15 cellular contexts compared by ENCODE assay signal in genomic region chr19:814108-815078, GRCh38. TPM values are rescaled to one million over a fixed set of nuclear protein-coding genes. Genes with fewer than 3 reads are reported as not detected.
DNase-seq lines count a peak whose midpoint lies in the region; ATAC-seq, FAIRE-seq and TF ChIP-seq lines count a peak whose summit lies in the region.
"Had no signal": no experiment of that assay in that cellular context is flagged by ENCODE, and none has a peak within 500 bp of the region (broad histone marks: within the 10 kb centered on the region; RNA-seq: fewer than 3 reads in every experiment).

No MANE protein-coding gene starts in this region.

- peak; percentile 9 to 17; a peak in 4 of 6 replicates for ATAC-seq in A549
- ATAC-seq in activated CD8-positive, alpha-beta T cell treated with anti-CD3 and anti-CD28 coated beads for 36 hours = peak; percentile 17
- peak; percentile 4 to 20 for ATAC-seq in lower lobe of right lung
- no peak for ATAC-seq in HG03097 (IDR thresholded peaks at IDR 0.05; ENCODE audit: low FRiP score, unreplicated experiment)
- ATAC-seq: foreskin keratinocyte had no signal

- CTCF ChIA-PET in A549 (lab: Yijun Ruan, JAX) = no interaction called here
- CTCF ChIA-PET in activated CD8-positive, alpha-beta T cell treated with anti-CD3 and anti-CD28 coated beads for 36 hours (lab: Charles Lee) = no interaction called here

- H3K9me3 ChIP-seq in A549 (no peaks in the 10 kb centered on the region), lower lobe of right lung (no peaks in the 10 kb centered on the region)
- H3K9me3 ChIP-seq: BE2C had no signal

- POLR2A ChIA-PET in A549 (lab: Yijun Ruan, JAX) = no interaction called here
- POLR2A ChIA-PET in activated CD8-positive, alpha-beta T cell treated with anti-CD3 and anti-CD28 coated beads for 36 hours (lab: Charles Lee) = interaction anchor here (1.1 to 4.0 kb wide), 3 partner anchors 9 to 170 kb away, joined by 3 to 106 read pairs (median 4); partner anchors contain the start of genes PTBP1 and WDR18

- no peak for TF ChIP-seq RAD21 in A549 (conservative IDR thresholded peaks at IDR 0.05 in 1 of 2, IDR thresholded peaks at IDR 0.05 in 1 of 2)

- no peaks in the 10 kb centered on the region for H3K27me3 Mint-ChIP-seq in activated CD8-positive, alpha-beta T cell treated with anti-CD3 and anti-CD28 coated beads for 36 hours
- H3K27me3 Mint-ChIP-seq: activated CD4-positive, alpha-beta T cell treated with anti-CD3 and anti-CD28 coated beads, Interleukin-2, amount 10 ng/mL, durations not matched to agents 7 days and 5 days had no signal

- TF ChIP-seq CTCF in A549 (IDR thresholded peaks at IDR 0.05) (no peak), lower lobe of right lung (IDR thresholded peaks at IDR 0.05) (no peak)
- TF ChIP-seq CTCF in activated CD8-positive, alpha-beta T cell treated with anti-CD3 and anti-CD28 coated beads for 36 hours (IDR thresholded peaks at IDR 0.05) = no peak

- no peak for FAIRE-seq in A549 (lab: Jason Lieb, UNC)
- FAIRE-seq: keratinocyte had no signal

- H3K36me3 ChIP-seq in lower lobe of right lung = peaks cover 37% of the 10 kb centered on the region

- TF ChIP-seq POLR2A in A549 (IDR thresholded peaks at IDR 0.05; ENCODE audit: low read length) (no peak), GM18526 (IDR thresholded peaks at IDR 0.05; ENCODE audit: extremely low read depth, insufficient read length) (peak; percentile 15)

- intact Hi-C loops in activated CD8-positive, alpha-beta T cell treated with anti-CD3 and anti-CD28 coated beads for 36 hours (cut with micrococcal nuclease) = no loop called here
- intact Hi-C loops in lower lobe of right lung (cut with DNase I) = no loop called here

- no peak overlapping the region for H3K4me2 ChIP-seq in A549

- WGBS in A549 (ENCODE audit: missing lambda C conversion rate) = 91% methylated on average over 24 of the region's 50 CpGs

- H3K27ac ChIP-seq in A549 = no peak overlapping the region
- H3K27ac ChIP-seq in lower lobe of right lung = no peak overlapping the region
- H3K27ac ChIP-seq: foreskin keratinocyte had no signal

- H3K4me1 Mint-ChIP-seq in activated CD8-positive, alpha-beta T cell treated with anti-CD3 and anti-CD28 coated beads for 36 hours (ENCODE audit: low read depth) = no peaks in the 10 kb centered on the region
- H3K4me1 Mint-ChIP-seq: activated CD4-positive, alpha-beta T cell treated with anti-CD3 and anti-CD28 coated beads, Interleukin-2, amount 10 ng/mL, durations not matched to agents 7 days and 5 days had no signal

- no peaks in the 10 kb centered on the region for H3K9me3 Mint-ChIP-seq in activated CD8-positive, alpha-beta T cell treated with anti-CD3 and anti-CD28 coated beads for 36 hours

- H3K27me3 ChIP-seq in lower lobe of right lung (ENCODE audit: low read depth) = no peaks in the 10 kb centered on the region
- H3K27me3 ChIP-seq: BE2C, foreskin keratinocyte had no signal

- DNase-seq in A549 (ENCODE audit: low read depth in 1 of 2, low spot score in 1 of 2) (no peak), lower lobe of right lung (no peak), NCI-H226 (no peak), NOMO-1 treated with dmso at 0.1 percent for 144 hours (lab: John Stamatoyannopoulos, UW; ENCODE audit: unreplicated experiment) (no peak), kidney glomerular epithelial cell (lab: John Stamatoyannopoulos, UW) (no peak)
- peak; percentile 27 for DNase-seq in activated CD8-positive, alpha-beta T cell treated with anti-CD3 and anti-CD28 coated beads for 36 hours
- DNase-seq: activated CD4-positive, alpha-beta T cell treated with anti-CD3 and anti-CD28 coated beads, Interleukin-2, amount 10 ng/mL, durations not matched to agents 7 days and 5 days; BE2C; dermis blood vessel endothelial cell; foreskin keratinocyte; GDM1; NCI-H774 had no signal

- H3K4me3 Mint-ChIP-seq in activated CD8-positive, alpha-beta T cell treated with anti-CD3 and anti-CD28 coated beads for 36 hours = no peak overlapping the region
- H3K4me3 Mint-ChIP-seq: activated CD4-positive, alpha-beta T cell treated with anti-CD3 and anti-CD28 coated beads, Interleukin-2, amount 10 ng/mL, durations not matched to agents 7 days and 5 days had no signal

- H3K4me1 ChIP-seq in A549 = no peaks in the 10 kb centered on the region
- H3K4me1 ChIP-seq in lower lobe of right lung = no peaks in the 10 kb centered on the region
- H3K4me1 ChIP-seq: BE2C, foreskin keratinocyte had no signal

- peaks cover 43% of the 10 kb centered on the region for H3K36me3 Mint-ChIP-seq in activated CD8-positive, alpha-beta T cell treated with anti-CD3 and anti-CD28 coated beads for 36 hours (ENCODE audit: low read depth)

- H3K27ac Mint-ChIP-seq in activated CD8-positive, alpha-beta T cell treated with anti-CD3 and anti-CD28 coated beads for 36 hours = no peak overlapping the region
- H3K27ac Mint-ChIP-seq: activated CD4-positive, alpha-beta T cell treated with anti-CD3 and anti-CD28 coated beads, Interleukin-2, amount 10 ng/mL, durations not matched to agents 7 days and 5 days had no signal

- TF ChIP-seq EP300 in A549 (IDR thresholded peaks at IDR 0.05) = no peak

- H3K4me3 ChIP-seq in A549 (no peak overlapping the region), lower lobe of right lung (no peak overlapping the region)

TF ChIP-seq in A549, 52 proteins besides CTCF, POLR2A, EP300 and RAD21:
- TF ChIP-seq POLR2AphosphoS2 (conservative IDR thresholded peaks at IDR 0.05; ENCODE audit: low read length) = peak; percentile 31; the same call in 1 of the 2 replicates
- no peak for TF ChIP-seq USF2 (IDR thresholded peaks at IDR 0.05)

RNA-seq across cellular contexts. Expression of gene PLPPR3, which starts 7.4 kb away (rescaled TPM):
- polyA plus RNA-seq in A549 (2011; rRNA removed) (2.6 and 3.2 TPM in 2 replicates), A549 (2017; fragmentation: RNase III; extraction: RNeasy Plus Mini Kit Qiagen cat#74134 plus additional on column Dnase treatment) (3.5 to 4.2 TPM (median 3.7 TPM) in 3 replicates)
- polyA plus RNA-seq in A549 (2012; cell fraction: cytosol; rRNA removed) = 4.1 and 7.6 TPM in 2 replicates
- 9.8 and 12.3 TPM in 2 replicates for polyA plus RNA-seq in A549 (2012; cell fraction: nucleus; rRNA removed)
- 4.2 and 6.4 TPM in 2 replicates for polyA minus RNA-seq in A549 (2011; rRNA and poly(A)+ RNA removed)
- not detected for total RNA-seq in activated CD8-positive, alpha-beta T cell treated with anti-CD3 and anti-CD28 coated beads for 36 hours
- total RNA-seq in lower lobe of right lung = 2.1 TPM
- total RNA-seq: activated CD4-positive, alpha-beta T cell treated with anti-CD3 and anti-CD28 coated beads, Interleukin-2, amount 10 ng/mL, durations not matched to agents 7 days and 5 days; foreskin keratinocyte had no signal
- polyA plus RNA-seq: keratinocyte had no signal

RNA-seq across cellular contexts. Expression of gene AZU1, which starts 13.2 kb away (rescaled TPM):
- 0.15 and 0.31 TPM in 2 replicates for polyA plus RNA-seq in A549 (2011; rRNA removed)
- polyA plus RNA-seq in A549 (2012; cell fraction: cytosol; rRNA removed) = 0.16 and 0.26 TPM in 2 replicates
- polyA plus RNA-seq in A549 (2012; cell fraction: nucleus; rRNA removed) = 4.7 and 5.9 TPM in 2 replicates
- polyA plus RNA-seq in A549 (2017; fragmentation: RNase III; extraction: RNeasy Plus Mini Kit Qiagen cat#74134 plus additional on column Dnase treatment) = 0.26 to 0.55 TPM (median 0.32 TPM) in 3 replicates
- polyA minus RNA-seq in A549 (2011; rRNA and poly(A)+ RNA removed) = not detected in 2 replicates
- total RNA-seq in activated CD8-positive, alpha-beta T cell treated with anti-CD3 and anti-CD28 coated beads for 36 hours = not detected
- 1.7 TPM for total RNA-seq in lower lobe of right lung
- total RNA-seq: activated CD4-positive, alpha-beta T cell treated with anti-CD3 and anti-CD28 coated beads, Interleukin-2, amount 10 ng/mL, durations not matched to agents 7 days and 5 days; dermis blood vessel endothelial cell; foreskin keratinocyte had no signal
- polyA plus RNA-seq: keratinocyte had no signal

RNA-seq across cellular contexts. Expression of gene PTBP1, which starts 17.1 kb away (rescaled TPM):
- 144 and 207 TPM in 2 replicates for polyA plus RNA-seq in A549 (2011; rRNA removed)
- 326 and 379 TPM in 2 replicates for polyA plus RNA-seq in A549 (2012; cell fraction: cytosol; rRNA removed)
- polyA plus RNA-seq in A549 (2012; cell fraction: nucleus; rRNA removed) = 472 and 807 TPM in 2 replicates
- polyA plus RNA-seq in A549 (2017; fragmentation: RNase III; extraction: RNeasy Plus Mini Kit Qiagen cat#74134 plus additional on column Dnase treatment) = 264 to 299 TPM (median 285 TPM) in 3 replicates
- 224 and 254 TPM in 2 replicates for polyA minus RNA-seq in A549 (2011; rRNA and poly(A)+ RNA removed)
- total RNA-seq in activated CD8-positive, alpha-beta T cell treated with anti-CD3 and anti-CD28 coated beads for 36 hours = 100 to 1,000 TPM; 581 to 582 TPM
- total RNA-seq in lower lobe of right lung = 254 TPM

RNA-seq across cellular contexts. Expression of gene PRTN3, which starts 26.4 kb away (rescaled TPM):
- polyA plus RNA-seq in A549 (2011; rRNA removed) (0.21 and 0.36 TPM in 2 replicates), A549 (2017; fragmentation: RNase III; extraction: RNeasy Plus Mini Kit Qiagen cat#74134 plus additional on column Dnase treatment) (0.18 to 0.39 TPM (median 0.24 TPM) in 3 replicates)
- 0.53 and 0.69 TPM in 2 replicates for polyA plus RNA-seq in A549 (2012; cell fraction: cytosol; rRNA removed)
- 0.34 and 0.65 TPM in 2 replicates for polyA plus RNA-seq in A549 (2012; cell fraction: nucleus; rRNA removed)
- 0.44 TPM in 1 of 2 replicates, not detected in the other for polyA minus RNA-seq in A549 (2011; rRNA and poly(A)+ RNA removed)
- total RNA-seq in activated CD8-positive, alpha-beta T cell treated with anti-CD3 and anti-CD28 coated beads for 36 hours = not detected
- not detected for total RNA-seq in lower lobe of right lung
- total RNA-seq: activated CD4-positive, alpha-beta T cell treated with anti-CD3 and anti-CD28 coated beads, Interleukin-2, amount 10 ng/mL, durations not matched to agents 7 days and 5 days; dermis blood vessel endothelial cell; foreskin keratinocyte had no signal
- polyA plus RNA-seq: foreskin keratinocyte, keratinocyte had no signal

RNA-seq across cellular contexts. Expression of gene ELANE, which starts 37.7 kb away (rescaled TPM):
- polyA plus RNA-seq in A549 (2011; rRNA removed) = 0.15 and 0.35 TPM in 2 replicates
- polyA plus RNA-seq in A549 (2012; cell fraction: cytosol; rRNA removed) = 0.15 and 0.22 TPM in 2 replicates
- 0.42 and 0.48 TPM in 2 replicates for polyA plus RNA-seq in A549 (2012; cell fraction: nucleus; rRNA removed)
- 0.14 to 0.15 TPM (median 0.15 TPM) in 3 replicates for polyA plus RNA-seq in A549 (2017; fragmentation: RNase III; extraction: RNeasy Plus Mini Kit Qiagen cat#74134 plus additional on column Dnase treatment)
- not detected in 2 replicates for polyA minus RNA-seq in A549 (2011; rRNA and poly(A)+ RNA removed)
- not detected for total RNA-seq in activated CD8-positive, alpha-beta T cell treated with anti-CD3 and anti-CD28 coated beads for 36 hours
- total RNA-seq in lower lobe of right lung = 0.97 TPM
- total RNA-seq: activated CD4-positive, alpha-beta T cell treated with anti-CD3 and anti-CD28 coated beads, Interleukin-2, amount 10 ng/mL, durations not matched to agents 7 days and 5 days; dermis blood vessel endothelial cell; foreskin keratinocyte had no signal
- polyA plus RNA-seq: foreskin keratinocyte, keratinocyte had no signal
